In genomic region chr20:57957397-57958049, GRCh38 we compare ENCODE assay signal across 19 cellular contexts.
DNase-seq lines count a peak whose midpoint lies in the region; ATAC-seq, FAIRE-seq and TF ChIP-seq lines count a peak whose summit lies in the region.
"Had no signal": no experiment of that assay in that cellular context is flagged by ENCODE, and none has a peak within 500 bp of the region (broad histone marks: within the 10 kb centered on the region; RNA-seq: fewer than 3 reads in every experiment).

No MANE protein-coding gene starts in this region.

- DNase-seq in A549 (ENCODE audit: low read depth in 1 of 2, low spot score in 1 of 2): no peak
- peak; percentile 29 for DNase-seq in HFF-Myc (ENCODE audit: extremely low read depth, low read depth)
- peak; percentile 19 for DNase-seq in chondrocyte (ENCODE audit: low spot score)
- peak; percentile 22 for DNase-seq in nephron progenitor cell
- no peak for DNase-seq in cerebellar nuclear complex (lab: John Stamatoyannopoulos, UW)
- no peak for DNase-seq in SK-N-DZ (ENCODE audit: low spot score)
- DNase-seq in activated CD8-positive, alpha-beta T cell treated with anti-CD3 and anti-CD28 coated beads for 36 hours: no peak
- DNase-seq: activated CD4-positive, alpha-beta T cell treated with anti-CD3 and anti-CD28 coated beads, Interleukin-2, amount 10 ng/mL, durations not matched to agents 7 days and 5 days; activated T-cell treated with anti-CD3 and anti-CD28 coated beads, Interleukin-2, amount 50 U/mL, for 24 hours; Calu3; central memory CD4-positive, alpha-beta T cell; immature natural killer cell; NCI-H2171; Right ventricle myocardium superior; substantia nigra had no signal

- no peak for FAIRE-seq in A549 (lab: Jason Lieb, UNC)
- FAIRE-seq: frontal cortex had no signal

- no peak for TF ChIP-seq CTCF in A549 (IDR thresholded peaks at IDR 0.05)
- no peak for TF ChIP-seq CTCF in HFF-Myc (IDR thresholded peaks at IDR 0.05; ENCODE audit: low read depth, low read length, missing control alignments)
- TF ChIP-seq CTCF in chondrocyte (IDR thresholded peaks at IDR 0.05): no peak
- TF ChIP-seq CTCF in nephron progenitor cell (IDR thresholded peaks at IDR 0.05): no peak
- TF ChIP-seq CTCF in activated CD8-positive, alpha-beta T cell treated with anti-CD3 and anti-CD28 coated beads for 36 hours (IDR thresholded peaks at IDR 0.05): no peak

- 80% methylated on average over 11 of the region's 11 CpGs for WGBS in A549 (ENCODE audit: missing lambda C conversion rate)

- POLR2A ChIA-PET in A549 (lab: Yijun Ruan, JAX): no interaction called here
- POLR2A ChIA-PET in activated CD8-positive, alpha-beta T cell treated with anti-CD3 and anti-CD28 coated beads for 36 hours (lab: Charles Lee): no interaction called here

- no peak for TF ChIP-seq RAD21 in A549 (conservative IDR thresholded peaks at IDR 0.05 in 1 of 2, IDR thresholded peaks at IDR 0.05 in 1 of 2)

- H3K4me1 Mint-ChIP-seq in chondrocyte (ENCODE audit: low read depth) (peaks cover 55% of the 10 kb centered on the region), nephron progenitor cell (peaks cover 65% of the 10 kb centered on the region)
- H3K4me1 Mint-ChIP-seq in activated CD8-positive, alpha-beta T cell treated with anti-CD3 and anti-CD28 coated beads for 36 hours (ENCODE audit: low read depth): no peaks in the 10 kb centered on the region
- H3K4me1 Mint-ChIP-seq: activated CD4-positive, alpha-beta T cell treated with anti-CD3 and anti-CD28 coated beads, Interleukin-2, amount 10 ng/mL, durations not matched to agents 7 days and 5 days; immature natural killer cell had no signal

- H3K9me3 Mint-ChIP-seq in chondrocyte (ENCODE audit: low read depth) (no peaks in the 10 kb centered on the region), nephron progenitor cell (peaks cover 17% of the 10 kb centered on the region)
- H3K9me3 Mint-ChIP-seq in activated CD8-positive, alpha-beta T cell treated with anti-CD3 and anti-CD28 coated beads for 36 hours: no peaks in the 10 kb centered on the region
- H3K9me3 Mint-ChIP-seq: activated CD4-positive, alpha-beta T cell treated with anti-CD3 and anti-CD28 coated beads, Interleukin-2, amount 10 ng/mL, durations not matched to agents 7 days and 5 days; activated T-cell treated with anti-CD3 and anti-CD28 coated beads, Interleukin-2, amount 50 U/mL, for 24 hours; immature natural killer cell had no signal

- peaks cover 3% of the 10 kb centered on the region; the same call in 1 of the 3 replicates for H3K4me1 ChIP-seq in A549
- H3K4me1 ChIP-seq: parathyroid adenoma had no signal

- TF ChIP-seq POLR2A in A549 (IDR thresholded peaks at IDR 0.05; ENCODE audit: low read length): no peak

- no peak overlapping the region for H3K4me3 Mint-ChIP-seq in chondrocyte (ENCODE audit: unreplicated experiment)
- peak overlapping the region; percentile 55 for H3K4me3 Mint-ChIP-seq in nephron progenitor cell
- H3K4me3 Mint-ChIP-seq in activated CD8-positive, alpha-beta T cell treated with anti-CD3 and anti-CD28 coated beads for 36 hours: no peak overlapping the region
- H3K4me3 Mint-ChIP-seq: activated CD4-positive, alpha-beta T cell treated with anti-CD3 and anti-CD28 coated beads, Interleukin-2, amount 10 ng/mL, durations not matched to agents 7 days and 5 days; activated naive CD8-positive, alpha-beta T cell; activated T-cell treated with anti-CD3 and anti-CD28 coated beads, Interleukin-2, amount 50 U/mL, for 24 hours; immature natural killer cell had no signal

- H3K9me3 ChIP-seq in A549: no peaks in the 10 kb centered on the region

- ATAC-seq in A549: no peak
- ATAC-seq in GM19351 (IDR thresholded peaks at IDR 0.05; ENCODE audit: unreplicated experiment): no peak
- no peak for ATAC-seq in activated CD8-positive, alpha-beta T cell treated with anti-CD3 and anti-CD28 coated beads for 36 hours

- TF ChIP-seq EP300 in A549 (IDR thresholded peaks at IDR 0.05): no peak

- intact Hi-C loops in activated CD8-positive, alpha-beta T cell treated with anti-CD3 and anti-CD28 coated beads for 36 hours (cut with micrococcal nuclease): no loop called here

- no peak overlapping the region for H3K4me2 ChIP-seq in A549

- no peak overlapping the region for H3K27ac ChIP-seq in A549
- H3K27ac ChIP-seq: parathyroid adenoma had no signal

- CTCF ChIA-PET in A549 (lab: Yijun Ruan, JAX): interaction anchor here (1.3 to 1.5 kb wide), 2 partner anchors 12 to 221 kb away, joined by 3 read pairs; no protein-coding TSS in a partner anchor
- CTCF ChIA-PET in activated CD8-positive, alpha-beta T cell treated with anti-CD3 and anti-CD28 coated beads for 36 hours (lab: Charles Lee): interaction anchor here (1.5 kb wide), 1 partner anchor 130 kb away, joined by 3 read pairs; no protein-coding TSS in a partner anchor

- H3K4me3 ChIP-seq in A549 (no peak overlapping the region), HFF-Myc (replicated peaks; ENCODE audit: low read depth, low read length) (no peak overlapping the region)

- H3K27me3 Mint-ChIP-seq in chondrocyte (ENCODE audit: low read depth) (no peaks in the 10 kb centered on the region), nephron progenitor cell (ENCODE audit: low read depth, poor library complexity) (peaks cover 28% of the 10 kb centered on the region)
- H3K27me3 Mint-ChIP-seq in activated CD8-positive, alpha-beta T cell treated with anti-CD3 and anti-CD28 coated beads for 36 hours: no peaks in the 10 kb centered on the region
- H3K27me3 Mint-ChIP-seq: activated CD4-positive, alpha-beta T cell treated with anti-CD3 and anti-CD28 coated beads, Interleukin-2, amount 10 ng/mL, durations not matched to agents 7 days and 5 days; activated naive CD8-positive, alpha-beta T cell; activated T-cell treated with anti-CD3 and anti-CD28 coated beads, Interleukin-2, amount 50 U/mL, for 24 hours had no signal

- peaks cover 1% of the 10 kb centered on the region for H3K36me3 Mint-ChIP-seq in chondrocyte (ENCODE audit: low read depth)
- no peaks in the 10 kb centered on the region for H3K36me3 Mint-ChIP-seq in nephron progenitor cell (ENCODE audit: low read depth)
- no peaks in the 10 kb centered on the region for H3K36me3 Mint-ChIP-seq in activated CD8-positive, alpha-beta T cell treated with anti-CD3 and anti-CD28 coated beads for 36 hours (ENCODE audit: low read depth)
- H3K36me3 Mint-ChIP-seq: activated naive CD8-positive, alpha-beta T cell; immature natural killer cell had no signal

- H3K27ac Mint-ChIP-seq in chondrocyte (ENCODE audit: unreplicated experiment) (no peak overlapping the region), nephron progenitor cell (peak overlapping the region; percentile 58)
- no peak overlapping the region for H3K27ac Mint-ChIP-seq in activated CD8-positive, alpha-beta T cell treated with anti-CD3 and anti-CD28 coated beads for 36 hours
- H3K27ac Mint-ChIP-seq: activated CD4-positive, alpha-beta T cell treated with anti-CD3 and anti-CD28 coated beads, Interleukin-2, amount 10 ng/mL, durations not matched to agents 7 days and 5 days; activated naive CD8-positive, alpha-beta T cell; activated T-cell treated with anti-CD3 and anti-CD28 coated beads, Interleukin-2, amount 50 U/mL, for 24 hours; immature natural killer cell had no signal

TF ChIP-seq in A549, 52 proteins besides CTCF, POLR2A, EP300 and RAD21:
- no peak for TF ChIP-seq NFE2L2 (conservative IDR thresholded peaks at IDR 0.05; ENCODE audit: low read length)
- TF ChIP-seq CEBPB (IDR thresholded peaks at IDR 0.05): peak; percentile 40 to 71; a peak in 3 of 4 replicates
- TF ChIP-seq PBX3 (IDR thresholded peaks at IDR 0.05): no peak
- TF ChIP-seq FOXS1 (CRISPR knock-in tag; IDR thresholded peaks at IDR 0.05): no peak
- TF ChIP-seq HOXB5 (CRISPR knock-in tag; IDR thresholded peaks at IDR 0.05): no peak
- no peak for TF ChIP-seq KDM5A (IDR thresholded peaks at IDR 0.05)
- no peak for TF ChIP-seq HDAC2 (IDR thresholded peaks at IDR 0.05)
- no peak for TF ChIP-seq MAZ (IDR thresholded peaks at IDR 0.05; ENCODE audit: borderline replicate concordance, low read depth, low read length)
- no peak for TF ChIP-seq E2F6 (IDR thresholded peaks at IDR 0.05; ENCODE audit: borderline replicate concordance, low read depth)
TF ChIP-seq in A549: peak in this region for 1.

Comparison
In these comparisons a context has a peak if more than half of its experiments do, and no peak if none do; other contexts are left out.
1. DNase-seq: peak in HFF-Myc (single experiment), chondrocyte (single experiment) and nephron progenitor cell (single experiment); none in A549 (0 of 2), cerebellar nuclear complex (0 of 2), SK-N-DZ (single experiment) and activated CD8-positive, alpha-beta T cell treated with anti-CD3 and anti-CD28 coated beads for 36 hours (single experiment).